Comparison of ENCODE assay signal across 8 cellular contexts in the genomic region with DNA sequence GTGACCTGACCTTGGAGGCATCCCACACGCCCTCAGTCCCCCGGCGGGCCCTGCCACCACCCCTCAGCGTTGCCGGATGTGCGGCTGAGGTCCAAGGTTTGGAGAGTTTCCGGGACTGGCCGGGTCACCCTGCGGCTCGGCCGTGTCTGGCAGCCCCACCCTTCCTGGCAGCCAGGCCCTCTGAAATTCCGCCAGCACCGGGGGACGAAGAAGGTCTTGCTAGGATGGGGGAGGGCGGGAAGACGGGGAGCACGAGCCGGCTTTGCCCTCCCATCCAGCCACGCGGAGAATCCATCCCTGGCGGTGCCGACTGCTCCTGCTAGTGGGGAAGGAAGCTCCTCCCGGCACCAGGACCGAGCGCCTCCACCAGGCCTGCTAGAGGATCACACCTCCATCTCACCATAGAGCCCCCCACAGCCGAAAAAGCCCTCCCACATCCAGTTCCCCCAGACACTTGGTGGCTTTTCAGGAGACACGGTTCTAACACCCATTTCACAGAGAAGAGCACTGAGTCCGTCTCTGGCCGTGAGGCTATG.
DNase-seq lines count a peak whose midpoint lies in the region; ATAC-seq and TF ChIP-seq lines count a peak whose summit lies in the region.
"Had no signal": no experiment of that assay in that cellular context is flagged by ENCODE, and none has a peak within 500 bp of the region (broad histone marks: within the 10 kb centered on the region; RNA-seq: fewer than 3 reads in every experiment).

No MANE protein-coding gene starts in this region.

- no peak for ATAC-seq in GM21381 (IDR thresholded peaks at IDR 0.05; ENCODE audit: unreplicated experiment)
- no peak for ATAC-seq in HG02588 (IDR thresholded peaks at IDR 0.05; ENCODE audit: unreplicated experiment)
- ATAC-seq in activated CD8-positive, alpha-beta T cell treated with anti-CD3 and anti-CD28 coated beads for 36 hours = no peak

- intact Hi-C loops in activated CD8-positive, alpha-beta T cell treated with anti-CD3 and anti-CD28 coated beads for 36 hours (cut with micrococcal nuclease) = no loop called here

- DNase-seq in HFF-Myc (ENCODE audit: extremely low read depth, low read depth) (no peak), coronary artery (ENCODE audit: low spot score) (peak; percentile 92), substantia nigra (lab: John Stamatoyannopoulos, UW) (peak in 31 of 49 donors; percentile 13 to 68 (median 50))
- DNase-seq in activated CD8-positive, alpha-beta T cell treated with anti-CD3 and anti-CD28 coated beads for 36 hours = no peak
- DNase-seq: activated naive CD8-positive, alpha-beta T cell treated with anti-CD3 and anti-CD28 coated beads for 36 hours had no signal

- TF ChIP-seq CTCF in HFF-Myc (IDR thresholded peaks at IDR 0.05; ENCODE audit: low read depth, low read length, missing control alignments) (peak; percentile 19), coronary artery (IDR thresholded peaks at IDR 0.05) (peak; percentile 27), liver (IDR thresholded peaks at IDR 0.05; ENCODE audit: low read depth, low read length, missing input control) (peak; percentile 35)
- TF ChIP-seq CTCF in activated CD8-positive, alpha-beta T cell treated with anti-CD3 and anti-CD28 coated beads for 36 hours (IDR thresholded peaks at IDR 0.05) = no peak

- H3K9me3 Mint-ChIP-seq in activated CD8-positive, alpha-beta T cell treated with anti-CD3 and anti-CD28 coated beads for 36 hours = no peaks in the 10 kb centered on the region
- H3K9me3 Mint-ChIP-seq: activated naive CD8-positive, alpha-beta T cell treated with anti-CD3 and anti-CD28 coated beads for 36 hours had no signal

- no peaks in the 10 kb centered on the region for H3K36me3 Mint-ChIP-seq in activated CD8-positive, alpha-beta T cell treated with anti-CD3 and anti-CD28 coated beads for 36 hours (ENCODE audit: low read depth)
- H3K36me3 Mint-ChIP-seq: activated naive CD8-positive, alpha-beta T cell treated with anti-CD3 and anti-CD28 coated beads for 36 hours had no signal

- H3K4me1 ChIP-seq in liver (ENCODE audit: control insufficient read depth in 4 of 4, insufficient read depth in 4 of 4, low read length in 3 of 4) = peaks cover 15 to 43% (median 34%) of the 10 kb centered on the region in 4 donors

- H3K4me3 Mint-ChIP-seq in activated CD8-positive, alpha-beta T cell treated with anti-CD3 and anti-CD28 coated beads for 36 hours = no peak overlapping the region
- H3K4me3 Mint-ChIP-seq: activated naive CD8-positive, alpha-beta T cell treated with anti-CD3 and anti-CD28 coated beads for 36 hours had no signal

- peak overlapping the region in 1 of 2 donors; percentile 19 for H3K9ac ChIP-seq in liver (ENCODE audit: low read depth in 1 of 2, low read length in 2 of 2)

- H3K27ac ChIP-seq in coronary artery (peak overlapping the region; percentile 89 to 96), liver (ENCODE audit: low read depth in 1 of 2, low read length in 2 of 2) (peak overlapping the region; percentile 84 to 96), substantia nigra (ENCODE audit: low read depth, low read length, poor library complexity, severe bottlenecking) (no peak overlapping the region)

- no peak overlapping the region for H3K4me3 ChIP-seq in HFF-Myc (replicated peaks; ENCODE audit: low read depth, low read length)
- H3K4me3 ChIP-seq in coronary artery = peak overlapping the region; percentile 37
- H3K4me3 ChIP-seq in liver (ENCODE audit: low read depth in 1 of 3, low read length in 3 of 3) = no peak overlapping the region

- peaks cover 2% of the 10 kb centered on the region for H3K4me1 Mint-ChIP-seq in activated CD8-positive, alpha-beta T cell treated with anti-CD3 and anti-CD28 coated beads for 36 hours (ENCODE audit: low read depth)

- H3K27ac Mint-ChIP-seq in activated CD8-positive, alpha-beta T cell treated with anti-CD3 and anti-CD28 coated beads for 36 hours = no peak overlapping the region
- H3K27ac Mint-ChIP-seq: activated naive CD8-positive, alpha-beta T cell treated with anti-CD3 and anti-CD28 coated beads for 36 hours had no signal

- CTCF ChIA-PET in activated CD8-positive, alpha-beta T cell treated with anti-CD3 and anti-CD28 coated beads for 36 hours (lab: Charles Lee) = interaction anchor here (1.4 kb wide), 1 partner anchor 46 kb away, joined by 5 read pairs; no protein-coding TSS in a partner anchor

- no peaks in the 10 kb centered on the region for H3K36me3 ChIP-seq in liver (ENCODE audit: control insufficient read depth in 4 of 4, insufficient read depth in 3 of 4, low read depth in 1 of 4, low read length in 3 of 4)

- POLR2A ChIA-PET in activated CD8-positive, alpha-beta T cell treated with anti-CD3 and anti-CD28 coated beads for 36 hours (lab: Charles Lee) = no interaction called here

- H3K27me3 ChIP-seq in liver (ENCODE audit: control insufficient read depth in 4 of 4, insufficient read depth in 4 of 4, low read length in 3 of 4) = no peaks in the 10 kb centered on the region

- peak; percentile 61 to 70 for TF ChIP-seq RAD21 in liver (IDR thresholded peaks at IDR 0.05)

- H3K9me3 ChIP-seq in liver (ENCODE audit: control insufficient read depth in 4 of 4, low read length in 3 of 4) = no peaks in the 10 kb centered on the region

- 26% methylated on average over 29 of the region's 29 CpGs for WGBS in liver

- peaks cover 6% of the 10 kb centered on the region for H3K27me3 Mint-ChIP-seq in activated CD8-positive, alpha-beta T cell treated with anti-CD3 and anti-CD28 coated beads for 36 hours

TF ChIP-seq in liver, 16 proteins besides CTCF, POLR2A, EP300 and RAD21:
- TF ChIP-seq RXRA (IDR thresholded peaks at IDR 0.05) (peak; percentile 81 to 84), FOXA2 (IDR thresholded peaks at IDR 0.05) (no peak), HNF4G (IDR thresholded peaks at IDR 0.05) (peak; percentile 33), NR2F2 (IDR thresholded peaks at IDR 0.05) (peak; percentile 97), SP1 (IDR thresholded peaks at IDR 0.05) (peak; percentile 88), EGR1 (IDR thresholded peaks at IDR 0.05; ENCODE audit: low read depth in 2 of 2) (peak in 1 of 2 donors; percentile 40), TAF1 (conservative IDR thresholded peaks at IDR 0.05) (no peak), GABPA (IDR thresholded peaks at IDR 0.05 in 1 of 2, conservative IDR thresholded peaks at IDR 0.05 in 1 of 2) (peak; percentile 38 to 57), YY1 (IDR thresholded peaks at IDR 0.05) (peak; percentile 41), HNF4A (conservative IDR thresholded peaks at IDR 0.05) (peak in 1 of 2 donors; percentile 65), FOXA1 (IDR thresholded peaks at IDR 0.05) (no peak), JUND (IDR thresholded peaks at IDR 0.05) (peak in 1 of 2 donors; percentile 26)
- TF ChIP-seq, protein P1, sequence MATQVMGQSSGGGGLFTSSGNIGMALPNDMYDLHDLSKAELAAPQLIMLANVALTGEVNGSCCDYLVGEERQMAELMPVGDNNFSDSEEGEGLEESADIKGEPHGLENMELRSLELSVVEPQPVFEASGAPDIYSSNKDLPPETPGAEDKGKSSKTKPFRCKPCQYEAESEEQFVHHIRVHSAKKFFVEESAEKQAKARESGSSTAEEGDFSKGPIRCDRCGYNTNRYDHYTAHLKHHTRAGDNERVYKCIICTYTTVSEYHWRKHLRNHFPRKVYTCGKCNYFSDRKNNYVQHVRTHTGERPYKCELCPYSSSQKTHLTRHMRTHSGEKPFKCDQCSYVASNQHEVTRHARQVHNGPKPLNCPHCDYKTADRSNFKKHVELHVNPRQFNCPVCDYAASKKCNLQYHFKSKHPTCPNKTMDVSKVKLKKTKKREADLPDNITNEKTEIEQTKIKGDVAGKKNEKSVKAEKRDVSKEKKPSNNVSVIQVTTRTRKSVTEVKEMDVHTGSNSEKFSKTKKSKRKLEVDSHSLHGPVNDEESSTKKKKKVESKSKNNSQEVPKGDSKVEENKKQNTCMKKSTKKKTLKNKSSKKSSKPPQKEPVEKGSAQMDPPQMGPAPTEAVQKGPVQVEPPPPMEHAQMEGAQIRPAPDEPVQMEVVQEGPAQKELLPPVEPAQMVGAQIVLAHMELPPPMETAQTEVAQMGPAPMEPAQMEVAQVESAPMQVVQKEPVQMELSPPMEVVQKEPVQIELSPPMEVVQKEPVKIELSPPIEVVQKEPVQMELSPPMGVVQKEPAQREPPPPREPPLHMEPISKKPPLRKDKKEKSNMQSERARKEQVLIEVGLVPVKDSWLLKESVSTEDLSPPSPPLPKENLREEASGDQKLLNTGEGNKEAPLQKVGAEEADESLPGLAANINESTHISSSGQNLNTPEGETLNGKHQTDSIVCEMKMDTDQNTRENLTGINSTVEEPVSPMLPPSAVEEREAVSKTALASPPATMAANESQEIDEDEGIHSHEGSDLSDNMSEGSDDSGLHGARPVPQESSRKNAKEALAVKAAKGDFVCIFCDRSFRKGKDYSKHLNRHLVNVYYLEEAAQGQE (IDR thresholded peaks at IDR 0.05) = peak; percentile 21
- TF ChIP-seq, protein P2, sequence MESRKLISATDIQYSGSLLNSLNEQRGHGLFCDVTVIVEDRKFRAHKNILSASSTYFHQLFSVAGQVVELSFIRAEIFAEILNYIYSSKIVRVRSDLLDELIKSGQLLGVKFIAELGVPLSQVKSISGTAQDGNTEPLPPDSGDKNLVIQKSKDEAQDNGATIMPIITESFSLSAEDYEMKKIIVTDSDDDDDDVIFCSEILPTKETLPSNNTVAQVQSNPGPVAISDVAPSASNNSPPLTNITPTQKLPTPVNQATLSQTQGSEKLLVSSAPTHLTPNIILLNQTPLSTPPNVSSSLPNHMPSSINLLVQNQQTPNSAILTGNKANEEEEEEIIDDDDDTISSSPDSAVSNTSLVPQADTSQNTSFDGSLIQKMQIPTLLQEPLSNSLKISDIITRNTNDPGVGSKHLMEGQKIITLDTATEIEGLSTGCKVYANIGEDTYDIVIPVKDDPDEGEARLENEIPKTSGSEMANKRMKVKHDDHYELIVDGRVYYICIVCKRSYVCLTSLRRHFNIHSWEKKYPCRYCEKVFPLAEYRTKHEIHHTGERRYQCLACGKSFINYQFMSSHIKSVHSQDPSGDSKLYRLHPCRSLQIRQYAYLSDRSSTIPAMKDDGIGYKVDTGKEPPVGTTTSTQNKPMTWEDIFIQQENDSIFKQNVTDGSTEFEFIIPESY (IDR thresholded peaks at IDR 0.05) = no peak
- TF ChIP-seq, protein P3, sequence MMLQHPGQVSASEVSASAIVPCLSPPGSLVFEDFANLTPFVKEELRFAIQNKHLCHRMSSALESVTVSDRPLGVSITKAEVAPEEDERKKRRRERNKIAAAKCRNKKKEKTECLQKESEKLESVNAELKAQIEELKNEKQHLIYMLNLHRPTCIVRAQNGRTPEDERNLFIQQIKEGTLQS (IDR thresholded peaks at IDR 0.05) = peak; percentile 10
- TF ChIP-seq, protein P4, sequence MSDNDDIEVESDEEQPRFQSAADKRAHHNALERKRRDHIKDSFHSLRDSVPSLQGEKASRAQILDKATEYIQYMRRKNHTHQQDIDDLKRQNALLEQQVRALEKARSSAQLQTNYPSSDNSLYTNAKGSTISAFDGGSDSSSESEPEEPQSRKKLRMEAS (IDR thresholded peaks at IDR 0.05) = peak; percentile 46

Comparison
In these comparisons a context has a peak if more than half of its experiments do, and no peak if none do; other contexts are left out.
1. DNase-seq: peak in coronary artery (single experiment) and substantia nigra (31 of 49); none in HFF-Myc (single experiment) and activated CD8-positive, alpha-beta T cell treated with anti-CD3 and anti-CD28 coated beads for 36 hours (single experiment).